In the genomic region with DNA sequence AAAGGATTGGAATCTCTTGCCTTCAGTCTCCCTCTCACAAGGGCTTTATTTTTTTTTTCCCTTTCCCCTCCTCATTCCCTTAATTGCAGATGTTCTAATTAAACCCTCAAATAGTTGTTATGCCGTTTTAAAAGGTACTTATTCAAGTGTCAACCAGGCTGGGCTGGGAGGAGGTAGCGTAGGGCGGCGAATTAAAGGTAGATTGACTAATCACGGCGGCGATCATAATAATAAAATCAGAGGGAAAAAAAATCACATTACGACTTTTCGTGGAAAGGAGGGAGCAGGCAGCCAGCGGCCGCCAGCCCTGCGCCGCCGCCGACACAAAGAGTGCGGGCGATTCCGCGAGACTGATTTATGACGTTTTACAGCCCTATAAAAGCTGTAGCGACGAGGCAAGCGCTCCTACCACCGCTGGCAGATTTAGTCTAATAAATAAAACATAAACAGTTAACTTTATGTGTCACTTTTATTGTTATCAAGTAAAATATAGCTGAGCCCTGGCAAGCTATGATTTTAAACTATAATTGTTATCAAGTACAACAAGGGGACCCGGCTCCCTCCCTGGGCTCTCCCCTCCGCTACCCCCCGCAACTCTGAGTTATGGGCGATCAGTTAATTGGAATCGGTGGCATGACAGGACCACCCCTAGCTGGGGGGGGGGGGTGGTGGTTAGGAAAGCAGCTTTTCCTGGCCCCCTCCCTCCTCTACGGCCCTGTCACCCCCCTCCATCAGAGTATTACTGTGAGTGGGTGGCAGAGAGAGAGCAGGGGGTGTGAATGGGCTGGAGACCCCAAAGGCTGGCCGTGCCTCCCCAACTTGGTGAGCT, we compare ENCODE assay signal across 10 cellular contexts. TPM values are rescaled to one million over a fixed set of nuclear protein-coding genes. Genes with fewer than 3 reads are reported as not detected.
A peak's percentile ranks its signal among the peaks of the same experiment; 100 is the strongest.
DNase-seq lines count a peak whose midpoint lies in the region; ATAC-seq lines count a peak whose summit lies in the region.
"Had no signal": no experiment of that assay in that cellular context is flagged by ENCODE, and none has a peak within 500 bp of the region (broad histone marks: within the 10 kb centered on the region; RNA-seq: fewer than 3 reads in every experiment).

No MANE protein-coding gene starts in this region.

- peak overlapping the region; percentile 73 to 91 for H3K27ac ChIP-seq in esophagus (ENCODE audit: low read depth in 2 of 2, low read length in 1 of 2)

- in situ Hi-C loops in KBM-7 (cut with MboI; ENCODE audit: low pct_unique_long_range_greater_than_20kb, low sequenced_read_pairs) = no loop called here

- no peaks in the 10 kb centered on the region for H3K36me3 ChIP-seq in esophagus (ENCODE audit: control insufficient read depth in 2 of 2, insufficient read depth in 2 of 2, low read length in 1 of 2)

- WGBS in esophagus, 2 donors = 26 to 27% methylated on average over 31 of the region's 31 CpGs

- no peaks in the 10 kb centered on the region for H3K9me3 ChIP-seq in esophagus (ENCODE audit: control insufficient read depth in 2 of 2, insufficient read depth in 1 of 2, low read depth in 1 of 2, low read length in 1 of 2)

- peak overlapping the region in 1 of 2 donors; percentile 91 for H3K4me3 ChIP-seq in esophagus (ENCODE audit: low read depth in 1 of 2, low read length in 2 of 2)

- H3K4me1 ChIP-seq in esophagus (ENCODE audit: control insufficient read depth in 2 of 2, insufficient read depth in 2 of 2, low read length in 1 of 2) = peaks cover 5 to 11% of the 10 kb centered on the region in 2 donors

- ATAC-seq in HG02759 (IDR thresholded peaks at IDR 0.05; ENCODE audit: unreplicated experiment) (no peak), GM19467 (IDR thresholded peaks at IDR 0.05; ENCODE audit: unreplicated experiment) (no peak)

- DNase-seq in GM03348 (ENCODE audit: low spot score) (peak; percentile 61), NCI-H1105 treated with DMSO at 0.1 percent for 48 hours (lab: John Stamatoyannopoulos, UW) (peak; percentile 55), retina (peak; percentile 62), KBM-7 (no peak)
- no peak for DNase-seq in stimulated activated CD4-positive, alpha-beta T cell treated with anti-CD3 and anti-CD28 coated beads, Interleukin-4, amount 100 ng/mL, for 24 hours
- DNase-seq: foreskin fibroblast, NCI-H2171 had no signal

- H3K27me3 ChIP-seq in esophagus (ENCODE audit: control insufficient read depth in 1 of 2, insufficient read depth in 2 of 2, low read length in 2 of 2) = no peaks in the 10 kb centered on the region

RNA-seq across cellular contexts. Expression of gene HOXC4, which starts 1.5 kb away (rescaled TPM):
- 1 to 10 TPM; 3.3 to 3.7 TPM for polyA plus RNA-seq in esophagus

RNA-seq across cellular contexts. Expression of gene HOXC5, which starts 19.3 kb away (rescaled TPM):
- under 1 TPM; 0.41 to 0.96 TPM for polyA plus RNA-seq in esophagus

RNA-seq across cellular contexts. Expression of gene HOXC6, which starts 23.9 kb away (rescaled TPM):
- polyA plus RNA-seq in esophagus = 1 to 10 TPM; 1.4 TPM

RNA-seq across cellular contexts. Expression of gene HOXC8, which starts 43.3 kb away (rescaled TPM):
- polyA plus RNA-seq in esophagus = under 1 TPM; 0.04 to 0.21 TPM

RNA-seq across cellular contexts. Expression of gene HOXC9, which starts 52.2 kb away (rescaled TPM):
- under 1 TPM; 0.20 to 0.51 TPM for polyA plus RNA-seq in esophagus

Comparison
In these comparisons a context has a peak if more than half of its experiments do, and no peak if none do; other contexts are left out.
1. DNase-seq: peak in GM03348 (single experiment), NCI-H1105 treated with DMSO at 0.1 percent for 48 hours (single experiment) and retina (single experiment); none in KBM-7 (single experiment) and stimulated activated CD4-positive, alpha-beta T cell treated with anti-CD3 and anti-CD28 coated beads, Interleukin-4, amount 100 ng/mL, for 24 hours (single experiment).